In the genomic region with DNA sequence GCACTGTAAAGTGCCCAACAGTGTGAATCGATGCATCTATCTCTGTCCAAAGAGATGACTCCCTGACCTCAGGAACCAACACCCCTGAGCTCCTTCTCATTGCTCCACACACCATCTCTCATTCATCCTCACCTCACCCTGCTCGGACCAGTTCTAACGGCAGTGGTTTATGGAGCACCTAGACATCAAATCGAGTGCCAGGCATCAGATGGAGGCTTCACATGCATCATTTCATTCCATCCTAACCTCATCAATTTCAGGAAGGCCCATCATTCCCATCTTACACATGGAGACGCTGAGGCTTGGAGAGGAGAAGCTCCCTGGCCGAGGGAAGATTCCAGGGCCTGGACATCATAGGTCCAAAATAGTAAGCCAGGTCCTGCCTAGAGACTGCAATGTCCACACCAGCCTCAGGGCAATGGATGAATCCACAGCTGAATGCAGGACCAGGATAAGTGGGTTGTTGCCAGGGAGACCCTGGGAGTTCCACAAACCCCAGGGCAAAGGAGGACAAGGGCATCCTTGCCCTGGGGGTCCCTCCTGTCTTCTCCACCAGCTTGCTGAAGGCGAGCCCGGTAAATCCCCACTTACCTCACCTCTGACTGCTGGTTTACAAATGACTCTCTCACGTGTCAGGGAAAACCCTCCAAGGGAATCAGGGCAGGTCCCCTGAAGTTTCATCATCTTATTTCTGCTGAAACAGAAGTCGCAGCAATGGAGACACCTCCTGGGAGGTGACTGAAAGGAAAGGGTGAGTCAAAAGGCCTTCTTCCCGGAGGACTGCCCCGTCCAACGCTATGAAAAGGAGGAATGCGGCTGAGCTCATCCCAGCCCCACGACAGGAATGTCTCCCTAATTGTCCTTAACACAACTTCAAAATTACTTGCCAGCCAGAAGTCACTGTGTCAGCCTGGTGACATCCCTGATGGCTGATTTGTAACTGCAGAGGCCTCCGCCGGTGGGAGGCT, we compare ENCODE assay signal across 1 cellular context.
TF ChIP-seq lines count a peak whose summit lies in the region.

No MANE protein-coding gene starts in this region.

TF ChIP-seq in GM12878, 131 proteins besides CTCF, POLR2A, EP300 and RAD21 (continued from another document):
- TF ChIP-seq MEF2A (IDR thresholded peaks at IDR 0.05; ENCODE audit: insufficient read depth, low read depth, low read length) (0 out of 2 replicates have a peak, but pooled peaks have one; percentile 36), RELA (IDR thresholded peaks at IDR 0.05; ENCODE audit: borderline replicate concordance, partially characterized antibody) (peak; percentile 50), ATF7 (IDR thresholded peaks at IDR 0.05; ENCODE audit: low read depth) (peak; percentile 62), SP1 (IDR thresholded peaks at IDR 0.05; ENCODE audit: low read depth, low read length) (no peak), DPF2 (IDR thresholded peaks at IDR 0.05) (0 out of 2 replicates have a peak, but pooled peaks have one; percentile 31), POLR2AphosphoS5 (IDR thresholded peaks at IDR 0.05; ENCODE audit: low read length) (no peak), CREM (IDR thresholded peaks at IDR 0.05; ENCODE audit: low read depth) (peak; percentile 61; the same call in 1 of the 2 replicates), EED (IDR thresholded peaks at IDR 0.05; ENCODE audit: low read depth) (peak; percentile 78), NFIC (IDR thresholded peaks at IDR 0.05; ENCODE audit: low read depth, low read length) (peak; percentile 41; the same call in 1 of the 2 replicates), BHLHE40 (IDR thresholded peaks at IDR 0.05; ENCODE audit: borderline replicate concordance in 1 of 2, low read depth in 2 of 2, low read length in 1 of 2) (peak; percentile 95 to 96), SMC3 (IDR thresholded peaks at IDR 0.05; ENCODE audit: borderline replicate concordance, low read length) (peak; percentile 34; the same call in 1 of the 2 replicates), IKZF2 (IDR thresholded peaks at IDR 0.05) (peak; percentile 48 to 53; a peak in 3 of 4 replicates), ETV6 (conservative IDR thresholded peaks at IDR 0.05 in 1 of 2, IDR thresholded peaks at IDR 0.05 in 1 of 2; ENCODE audit: borderline replicate concordance in 1 of 2, low read depth in 1 of 2) (no peak), JUNB (IDR thresholded peaks at IDR 0.05) (peak; percentile 88), IKZF1 (conservative IDR thresholded peaks at IDR 0.05) (peak; percentile 47; the same call in 1 of the 2 replicates), RUNX3 (IDR thresholded peaks at IDR 0.05; ENCODE audit: low read length) (peak; percentile 60; the same call in 1 of the 2 replicates)
- TF ChIP-seq, protein P1, sequence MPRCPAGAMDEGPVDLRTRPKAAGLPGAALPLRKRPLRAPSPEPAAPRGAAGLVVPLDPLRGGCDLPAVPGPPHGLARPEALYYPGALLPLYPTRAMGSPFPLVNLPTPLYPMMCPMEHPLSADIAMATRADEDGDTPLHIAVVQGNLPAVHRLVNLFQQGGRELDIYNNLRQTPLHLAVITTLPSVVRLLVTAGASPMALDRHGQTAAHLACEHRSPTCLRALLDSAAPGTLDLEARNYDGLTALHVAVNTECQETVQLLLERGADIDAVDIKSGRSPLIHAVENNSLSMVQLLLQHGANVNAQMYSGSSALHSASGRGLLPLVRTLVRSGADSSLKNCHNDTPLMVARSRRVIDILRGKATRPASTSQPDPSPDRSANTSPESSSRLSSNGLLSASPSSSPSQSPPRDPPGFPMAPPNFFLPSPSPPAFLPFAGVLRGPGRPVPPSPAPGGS (IDR thresholded peaks at IDR 0.05; ENCODE audit: borderline replicate concordance, insufficient read depth, low read depth, low read length, poor library complexity, severe bottlenecking), result peak; percentile 61
